Comparison of ENCODE assay signal across 29 cellular contexts in the genomic region with DNA sequence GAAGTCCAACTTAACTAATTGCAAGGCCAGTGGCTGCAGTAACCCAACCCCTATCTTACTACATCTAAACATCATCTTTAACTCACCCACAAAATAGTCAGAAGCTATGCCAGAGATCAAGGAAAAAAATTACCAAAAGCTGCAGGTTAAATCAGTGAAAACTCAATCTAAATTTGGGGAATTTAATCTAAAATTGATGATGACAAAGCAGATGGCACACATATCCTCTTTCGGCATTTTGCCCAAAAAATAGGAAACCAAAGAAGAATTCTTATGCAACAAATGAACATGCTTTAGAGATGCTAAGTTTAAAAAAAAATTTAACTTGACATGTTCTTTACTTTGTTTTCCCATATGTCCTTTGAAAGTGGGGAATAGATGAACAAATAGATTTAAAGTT.
"Had no signal": no experiment of that assay in that cellular context is flagged by ENCODE, and none has a peak within 500 bp of the region (broad histone marks: within the 10 kb centered on the region; RNA-seq: fewer than 3 reads in every experiment).

No MANE protein-coding gene starts in this region.

- H3K27me3 ChIP-seq: adrenal gland, body of pancreas, esophagus squamous epithelium, gastroesophageal sphincter had no signal

- H3K4me3 ChIP-seq: adrenal gland, body of pancreas, esophagus squamous epithelium, gastroesophageal sphincter, heart right ventricle had no signal

- H3K9me3 ChIP-seq: adrenal gland, esophagus squamous epithelium, gastroesophageal sphincter had no signal

- DNase-seq: activated B cell treated with CpG ODN at 0.5 μM for 24 hours; activated CD4-positive, alpha-beta memory T cell treated with anti-CD3 and anti-CD28 coated beads for 36 hours; activated CD4-positive, alpha-beta T cell treated with anti-CD3 and anti-CD28 coated beads for 48 hours; activated CD4-positive, alpha-beta T cell treated with anti-CD3 and anti-CD28 coated beads, Interleukin-2, amount 50 U/mL, for 1 hour; activated CD8-positive, alpha-beta memory T cell treated with anti-CD3 and anti-CD28 coated beads, Interleukin-2, amount 10 ng/mL, durations not matched to agents 7 days and 5 days; activated CD8-positive, alpha-beta memory T cell treated with anti-CD3 and anti-CD28 coated beads, Interleukin-2, amount 50 U/mL, for 4 hours; activated CD8-positive, alpha-beta T cell treated with anti-CD3 and anti-CD28 coated beads, Interleukin-2, amount 10 ng/mL, durations not matched to agents 7 days and 5 days; activated effector memory CD4-positive, alpha-beta T cell treated with anti-CD3 and anti-CD28 coated beads, Interleukin-2, amount 50 U/mL, for 16 hours; activated naive CD4-positive, alpha-beta T cell treated with anti-CD3 and anti-CD28 coated beads for 36 hours; activated naive CD8-positive, alpha-beta T cell treated with anti-CD3 and anti-CD28 coated beads for 36 hours; activated naive CD8-positive, alpha-beta T cell treated with anti-CD3 and anti-CD28 coated beads, Interleukin-2, amount 50 U/mL, for 24 hours; activated T-cell treated with anti-CD3 and anti-CD28 coated beads, Interleukin-2, amount 50 U/mL, for 1 hour; activated T-cell treated with anti-CD3 and anti-CD28 coated beads, Interleukin-2, amount 50 U/mL, for 48 hours; adrenal gland; amygdala; aorta; body of pancreas; cortex of kidney; dermis blood vessel endothelial cell; effector CD8-positive, alpha-beta T cell; esophagus squamous epithelium; foreskin melanocyte; heart right ventricle; T-helper 1 cell; T-helper 17 cell; T1000; WERI-Rb-1 had no signal

- H3K27ac ChIP-seq: adrenal gland, body of pancreas, epithelial cell of prostate, esophagus squamous epithelium, gastroesophageal sphincter, heart right ventricle, WERI-Rb-1 had no signal

- H3K4me1 ChIP-seq: adrenal gland, body of pancreas, esophagus squamous epithelium, gastroesophageal sphincter had no signal

- H3K36me3 ChIP-seq: adrenal gland, esophagus squamous epithelium, gastroesophageal sphincter, heart right ventricle, WERI-Rb-1 had no signal
